Comparison of ENCODE assay signal across 8 cellular contexts in genomic region chrX:48918303-48918643, GRCh38. TPM values are rescaled to one million over a fixed set of nuclear protein-coding genes. Genes with fewer than 3 reads are reported as not detected.
DNase-seq lines count a peak whose midpoint lies in the region; ATAC-seq and TF ChIP-seq lines count a peak whose summit lies in the region.

No MANE protein-coding gene starts in this region.

- H3K9ac ChIP-seq in IMR-90 (ENCODE audit: low read depth, low read length) (peak overlapping the region; percentile 73; the same call in 1 of the 2 replicates), muscle layer of colon (ENCODE audit: low read length) (no peak overlapping the region)

- H3K27me3 ChIP-seq in AG04450 (ENCODE audit: control insufficient read depth, insufficient read depth, low read length) (no peaks in the 10 kb centered on the region), IMR-90 (ENCODE audit: control insufficient read depth, insufficient read depth, low read length) (no peaks in the 10 kb centered on the region), muscle layer of colon (ENCODE audit: control insufficient read depth in 1 of 2, insufficient read depth in 2 of 2, low read length in 2 of 2) (no peaks in the 10 kb centered on the region), foreskin keratinocyte (no peaks in the 10 kb centered on the region)

- peak overlapping the region; percentile 60 for H3K4me3 ChIP-seq in AG04450 (ENCODE audit: low read depth, low read length)
- H3K4me3 ChIP-seq in IMR-90 (ENCODE audit: insufficient read depth, low read depth, low read length), result peak overlapping the region; percentile 57
- H3K4me3 ChIP-seq in muscle layer of colon (ENCODE audit: low read depth in 1 of 2, low read length in 2 of 2), result peak overlapping the region; percentile 41 to 52

- no peak overlapping the region for H2BK20ac ChIP-seq in IMR-90 (ENCODE audit: low read depth, low read length)

- H3K9me3 ChIP-seq in AG04450 (ENCODE audit: control insufficient read depth, insufficient read depth, low read length) (no peaks in the 10 kb centered on the region), IMR-90 (ENCODE audit: control insufficient read depth, insufficient read depth, low read length) (no peaks in the 10 kb centered on the region), muscle layer of colon (ENCODE audit: low read length) (no peaks in the 10 kb centered on the region)

- CTCF ChIA-PET in AG04450 (lab: Charles Lee) (no interaction called here), IMR-90 (lab: Yijun Ruan, JAX) (no interaction called here)

- no peak for TF ChIP-seq POLR2A in IMR-90 (IDR thresholded peaks at IDR 0.05; ENCODE audit: low read depth, low read length)

- no peak overlapping the region for H3K56ac ChIP-seq in IMR-90 (ENCODE audit: extremely low read depth, insufficient read depth, low read length)

- peak overlapping the region in 1 of 2 experiments; percentile 69; a peak in 1 of 4 replicates for H4K8ac ChIP-seq in IMR-90 (ENCODE audit: low read depth in 2 of 2, low read length in 2 of 2)

- peak overlapping the region; percentile 73 for H4K5ac ChIP-seq in IMR-90 (ENCODE audit: low read depth, low read length)

- no peak for ATAC-seq in IMR-90 (ENCODE audit: low read depth)
- ATAC-seq in GM19463 (IDR thresholded peaks at IDR 0.05; ENCODE audit: unreplicated experiment), result no peak
- ATAC-seq in HG03457 (IDR thresholded peaks at IDR 0.05; ENCODE audit: unreplicated experiment), result no peak
- no peak for ATAC-seq in GM19324 (IDR thresholded peaks at IDR 0.05; ENCODE audit: low FRiP score, unreplicated experiment)
- ATAC-seq in foreskin keratinocyte, result no peak

- POLR2A ChIA-PET in AG04450 (lab: Yijun Ruan, JAX), result interaction anchor here (0.6 kb wide), 1 partner anchor 125 kb away, joined by 3 read pairs; the partner anchor contains the start of gene TFE3
- POLR2A ChIA-PET in IMR-90 (lab: Charles Lee; ENCODE audit: unreplicated experiment), result no interaction called here

- no TSS peak for BruUV-seq in IMR-90 (replicated peaks; lab: Mats Ljungman, UMichigan)

- no CpG with 5 or more reads among the region's 23 CpGs for WGBS in IMR-90 (ENCODE audit: extremely low coverage in 2 of 2, insufficient read length in 1 of 2), 2 experiments

- H2BK15ac ChIP-seq in IMR-90 (ENCODE audit: low read depth, low read length), result no peak overlapping the region

- H3K4me2 ChIP-seq in IMR-90 (ENCODE audit: low read depth, low read length), result peak overlapping the region; percentile 93

- H3K4me1 ChIP-seq in IMR-90 (ENCODE audit: control insufficient read depth, insufficient read depth, low read length) (peaks cover 3% of the 10 kb centered on the region; the same call in 1 of the 2 replicates), muscle layer of colon (ENCODE audit: insufficient read depth, low read length) (peaks cover 11% of the 10 kb centered on the region), foreskin keratinocyte (no peaks in the 10 kb centered on the region)

- H3K9me1 ChIP-seq in IMR-90 (ENCODE audit: insufficient read depth, low read length), result peaks cover 5% of the 10 kb centered on the region; the same call in 1 of the 2 replicates

- no peak for TF ChIP-seq RAD21 in IMR-90 (IDR thresholded peaks at IDR 0.05; ENCODE audit: low read length)

- no peak overlapping the region for H3K27ac ChIP-seq in AG04450 (ENCODE audit: low read depth, low read length)
- H3K27ac ChIP-seq in IMR-90 (ENCODE audit: insufficient read depth, low read length), result peak overlapping the region; percentile 37; the same call in 1 of the 2 replicates
- H3K27ac ChIP-seq in caudate nucleus (ENCODE audit: low read depth, low read length), result peak overlapping the region; percentile 67
- H3K27ac ChIP-seq in muscle layer of colon (ENCODE audit: low read depth, low read length), result peak overlapping the region; percentile 71
- H3K27ac ChIP-seq in foreskin keratinocyte, result no peak overlapping the region

- in situ Hi-C loops in IMR-90 (cut with MboI; ENCODE audit: low sequenced_read_pairs), result no loop called here

- peak overlapping the region; percentile 48 for H2AK5ac ChIP-seq in IMR-90 (ENCODE audit: low read depth, low read length)

- TF ChIP-seq CTCF in AG04450 (IDR thresholded peaks at IDR 0.05; ENCODE audit: low read depth, low read length), result no peak
- no peak for TF ChIP-seq CTCF in IMR-90 (conservative IDR thresholded peaks at IDR 0.05; ENCODE audit: low read depth, low read length)
- TF ChIP-seq CTCF in foreskin keratinocyte (conservative IDR thresholded peaks at IDR 0.05), result no peak

- peaks cover 4 to 21% of the 10 kb centered on the region in 2 experiments; a peak in 2 of 4 replicates for H3K79me1 ChIP-seq in IMR-90 (ENCODE audit: low read depth in 1 of 2, low read length in 2 of 2)

- H4K91ac ChIP-seq in IMR-90 (ENCODE audit: insufficient read depth, low read depth, low read length), result no peak overlapping the region

- H2BK120ac ChIP-seq in IMR-90 (ENCODE audit: low read depth, low read length), result no peak overlapping the region

- H2BK5ac ChIP-seq in IMR-90 (ENCODE audit: low read depth, low read length, poor library complexity, severe bottlenecking), result peak overlapping the region; percentile 55

- DNase-seq in AG04450 (ENCODE audit: low read depth, low spot score) (no peak), IMR-90 (no peak), caudate nucleus (lab: John Stamatoyannopoulos, UW) (no peak), foreskin keratinocyte (no peak)

- dilution Hi-C loops in IMR-90 (cut with HindIII; ENCODE audit: low sequenced_read_pairs, unreplicated experiment), result no loop called here

- H3K18ac ChIP-seq in IMR-90 (ENCODE audit: low read depth, low read length), result no peak overlapping the region; the same call in 1 of the 2 replicates

- H3K36me3 ChIP-seq in IMR-90 (ENCODE audit: control insufficient read depth, insufficient read depth, low read length) (peaks cover 7% of the 10 kb centered on the region; the same call in 1 of the 2 replicates), muscle layer of colon (ENCODE audit: insufficient read depth, low read length) (peaks cover 2% of the 10 kb centered on the region)

- intact Hi-C loops in IMR-90 (cut with micrococcal nuclease), result loop anchor here (5.0 kb wide), 1 partner anchor 124 kb away; the partner anchor contains the start of gene TFE3

- H3K23ac ChIP-seq in IMR-90 (ENCODE audit: low read depth, low read length), result peak overlapping the region; percentile 73; the same call in 1 of the 2 replicates

- H3K4ac ChIP-seq in IMR-90 (ENCODE audit: low read depth, low read length), result peak overlapping the region; percentile 27; the same call in 1 of the 2 replicates

- peak overlapping the region; percentile 85 for H2AFZ ChIP-seq in IMR-90 (replicated peaks; ENCODE audit: low read length, poor library complexity)

- H2AK9ac ChIP-seq in IMR-90 (replicated peaks; ENCODE audit: low read depth, low read length, poor library complexity), result peak overlapping the region; percentile 78

- H3K14ac ChIP-seq in IMR-90 (replicated peaks; ENCODE audit: low read depth, low read length), result no peak overlapping the region; the same call in 1 of the 2 replicates

- H4K20me1 ChIP-seq in IMR-90 (ENCODE audit: insufficient read depth, low read length), result peaks cover 16% of the 10 kb centered on the region; the same call in 1 of the 2 replicates

TF ChIP-seq in IMR-90, 13 proteins besides CTCF, POLR2A, EP300 and RAD21 (continues in another document):
- no peak for TF ChIP-seq SMC3 (IDR thresholded peaks at IDR 0.05; ENCODE audit: low read depth, low read length)
- TF ChIP-seq MAZ (IDR thresholded peaks at IDR 0.05; ENCODE audit: borderline replicate concordance, low read depth, low read length), result no peak
- no peak for TF ChIP-seq RFX5 (IDR thresholded peaks at IDR 0.05; ENCODE audit: low read depth, low read length)
- no peak for TF ChIP-seq NFE2L2 (IDR thresholded peaks at IDR 0.05; ENCODE audit: low read depth, low read length)

RNA-seq across cellular contexts. Expression of gene PIM2, which starts 0.6 kb away (rescaled TPM):
- polyA plus RNA-seq in AG04450 (2011; rRNA removed) (3.8 TPM in 2 replicates), IMR-90 (2012; rRNA removed) (8.1 and 9.4 TPM in 2 replicates), foreskin keratinocyte (7.7 and 8.4 TPM in 2 replicates)
- polyA minus RNA-seq in AG04450 (2011; rRNA and poly(A)+ RNA removed), result 4.5 and 7.9 TPM in 2 replicates
- total RNA-seq in IMR-90 (2012; rRNA removed) (6.9 and 7.3 TPM in 2 replicates), foreskin keratinocyte (9.5 and 10.3 TPM in 2 replicates)
- 4.8 and 6.5 TPM in 2 replicates for polyA plus RNA-seq in IMR-90 (2012; cell fraction: cytosol; rRNA removed)
- polyA plus RNA-seq in IMR-90 (2012; cell fraction: nucleus; rRNA removed; ENCODE audit: low replicate concordance), result 19.3 and 20.5 TPM in 2 replicates

RNA-seq across cellular contexts. Expression of gene SLC35A2, which starts 6.8 kb away (rescaled TPM):
- polyA plus RNA-seq in AG04450 (2011; rRNA removed) (39.2 and 47.5 TPM in 2 replicates), IMR-90 (2012; rRNA removed) (48.3 and 53.0 TPM in 2 replicates), foreskin keratinocyte (34.7 and 35.7 TPM in 2 replicates)
- polyA minus RNA-seq in AG04450 (2011; rRNA and poly(A)+ RNA removed), result 39.5 and 51.0 TPM in 2 replicates
- total RNA-seq in IMR-90 (2012; rRNA removed) (10.8 and 12.5 TPM in 2 replicates), foreskin keratinocyte (28.5 and 35.4 TPM in 2 replicates)
- polyA plus RNA-seq in IMR-90 (2012; cell fraction: cytosol; rRNA removed), result 51.6 and 70.4 TPM in 2 replicates
- polyA plus RNA-seq in IMR-90 (2012; cell fraction: nucleus; rRNA removed; ENCODE audit: low replicate concordance), result 27.3 and 57.6 TPM in 2 replicates

RNA-seq across cellular contexts. Expression of gene PQBP1, which starts 20.5 kb away (rescaled TPM):
- polyA plus RNA-seq in AG04450 (2011; rRNA removed) (49.5 and 69.3 TPM in 2 replicates), IMR-90 (2012; rRNA removed) (96.4 and 105 TPM in 2 replicates), foreskin keratinocyte (144 and 147 TPM in 2 replicates)
- polyA minus RNA-seq in AG04450 (2011; rRNA and poly(A)+ RNA removed), result 47.7 and 65.9 TPM in 2 replicates
- total RNA-seq in IMR-90 (2012; rRNA removed) (120 and 124 TPM in 2 replicates), foreskin keratinocyte (53.0 and 75.5 TPM in 2 replicates)
- polyA plus RNA-seq in IMR-90 (2012; cell fraction: cytosol; rRNA removed), result 87.0 and 119 TPM in 2 replicates
- polyA plus RNA-seq in IMR-90 (2012; cell fraction: nucleus; rRNA removed; ENCODE audit: low replicate concordance), result 140 and 147 TPM in 2 replicates

RNA-seq across cellular contexts. Expression of gene TIMM17B, which starts 20.7 kb away (rescaled TPM):
- 31.2 and 42.1 TPM in 2 replicates for polyA plus RNA-seq in AG04450 (2011; rRNA removed)
- 16.7 and 24.2 TPM in 2 replicates for polyA minus RNA-seq in AG04450 (2011; rRNA and poly(A)+ RNA removed)
- total RNA-seq in IMR-90 (2012; rRNA removed), result 25.6 and 28.7 TPM in 2 replicates
- polyA plus RNA-seq in IMR-90 (2012; rRNA removed), result 73.6 and 91.2 TPM in 2 replicates
- 72.5 and 95.1 TPM in 2 replicates for polyA plus RNA-seq in IMR-90 (2012; cell fraction: cytosol; rRNA removed)
- 29.4 and 51.9 TPM in 2 replicates for polyA plus RNA-seq in IMR-90 (2012; cell fraction: nucleus; rRNA removed; ENCODE audit: low replicate concordance)
- total RNA-seq in foreskin keratinocyte, result 66.1 and 70.1 TPM in 2 replicates
- polyA plus RNA-seq in foreskin keratinocyte, result 92.4 and 102 TPM in 2 replicates

RNA-seq across cellular contexts. Expression of gene OTUD5, which starts 39.1 kb away (rescaled TPM):
- polyA plus RNA-seq in AG04450 (2011; rRNA removed) (51.3 and 52.0 TPM in 2 replicates), IMR-90 (2012; rRNA removed) (48.3 and 50.4 TPM in 2 replicates), foreskin keratinocyte (35.5 and 37.6 TPM in 2 replicates)
- 38.7 and 56.4 TPM in 2 replicates for polyA minus RNA-seq in AG04450 (2011; rRNA and poly(A)+ RNA removed)
- total RNA-seq in IMR-90 (2012; rRNA removed) (30.6 and 31.7 TPM in 2 replicates), foreskin keratinocyte (31.6 and 34.9 TPM in 2 replicates)
- 38.0 and 48.9 TPM in 2 replicates for polyA plus RNA-seq in IMR-90 (2012; cell fraction: cytosol; rRNA removed)
- polyA plus RNA-seq in IMR-90 (2012; cell fraction: nucleus; rRNA removed; ENCODE audit: low replicate concordance), result 99.0 and 150 TPM in 2 replicates

Comparison
In these comparisons a context has a peak if more than half of its experiments do, and no peak if none do; other contexts are left out.
1. H3K27ac ChIP-seq: peak in IMR-90 (single experiment), caudate nucleus (single experiment) and muscle layer of colon (single experiment); none in AG04450 (single experiment) and foreskin keratinocyte (single experiment).
2. Peak in every context shown above with its lines, with median percentiles within 50 percentile points of each other: H3K4me3 ChIP-seq.